In genomic region chr15:63939531-63940130, GRCh38 we compare ENCODE assay signal across 9 cellular contexts.
A peak's percentile ranks its signal among the peaks of the same experiment; 100 is the strongest.
DNase-seq lines count a peak whose midpoint lies in the region; ATAC-seq and TF ChIP-seq lines count a peak whose summit lies in the region.
"Had no signal": no experiment of that assay in that cellular context is flagged by ENCODE, and none has a peak within 500 bp of the region (broad histone marks: within the 10 kb centered on the region; RNA-seq: fewer than 3 reads in every experiment).

No MANE protein-coding gene starts in this region.

- H3K36me3 ChIP-seq in neuronal stem cell (replicated peaks in 1 of 2; ENCODE audit: control insufficient read depth in 2 of 2, insufficient read depth in 2 of 2, low read length in 2 of 2) = no peaks in the 10 kb centered on the region

- H2BK120ac ChIP-seq in neuronal stem cell (ENCODE audit: low read depth, low read length) = no peak overlapping the region

- H2BK5ac ChIP-seq in neuronal stem cell (ENCODE audit: low read length) = no peak overlapping the region

- no peak overlapping the region for H3K9ac ChIP-seq in neuronal stem cell (ENCODE audit: low read depth, low read length, poor library complexity)

- DNase-seq in CD1c-positive myeloid dendritic cell (ENCODE audit: extremely low spot score) (peak; percentile 16), epithelial cell of proximal tubule (ENCODE audit: low read depth) (peak; percentile 23), neuronal stem cell (ENCODE audit: low spot score) (no peak), RWPE1 (ENCODE audit: low spot score) (no peak), SW480 (ENCODE audit: low spot score) (no peak), NCI-H1436 (lab: John Stamatoyannopoulos, UW) (no peak)
- DNase-seq: NCI-H2081 treated with DMSO at 0.1 percent for 48 hours had no signal

- H3K14ac ChIP-seq in neuronal stem cell (ENCODE audit: low read length) = no peak overlapping the region

- H3K27ac ChIP-seq in neuronal stem cell (replicated peaks; ENCODE audit: low read length) (no peak overlapping the region), RWPE1 (no peak overlapping the region)

- H3K4me1 ChIP-seq in neuronal stem cell (ENCODE audit: control insufficient read depth in 2 of 2, insufficient read depth in 1 of 2, low read depth in 1 of 2, low read length in 2 of 2) = no peaks in the 10 kb centered on the region

- peak overlapping the region; percentile 52 for H3K18ac ChIP-seq in neuronal stem cell (ENCODE audit: low read length)

- peak overlapping the region; percentile 42 for H2AFZ ChIP-seq in neuronal stem cell (ENCODE audit: low read length)

- H4K8ac ChIP-seq in neuronal stem cell (ENCODE audit: low read depth, low read length) = no peak overlapping the region

- no peak for TF ChIP-seq CTCF in epithelial cell of proximal tubule (conservative IDR thresholded peaks at IDR 0.05; ENCODE audit: low read depth, low read length)
- no peak for TF ChIP-seq CTCF in RWPE1 (conservative IDR thresholded peaks at IDR 0.05; ENCODE audit: low read depth)

- CTCF ChIA-PET in RWPE1 (lab: Yijun Ruan, JAX) = interaction anchor here (0.6 kb wide), 1 partner anchor 131 kb away, joined by 4 read pairs; no protein-coding TSS in a partner anchor

- WGBS in neuronal stem cell (ENCODE audit: extremely low coverage in 2 of 2, insufficient read length in 2 of 2, insufficient replicate concordance in 1 of 2), 2 donors = no CpG with 5 or more reads among the region's 4 CpGs

- no peaks in the 10 kb centered on the region for H3K27me3 ChIP-seq in neuronal stem cell (ENCODE audit: control insufficient read depth in 3 of 3, insufficient read depth in 3 of 3, low read depth in 1 of 3, low read length in 3 of 3)

- no peak overlapping the region for H4K91ac ChIP-seq in neuronal stem cell (ENCODE audit: low read depth, low read length, poor library complexity)

- H3K9me3 ChIP-seq in neuronal stem cell (replicated peaks in 1 of 2; ENCODE audit: control insufficient read depth in 2 of 2, insufficient read depth in 1 of 2, low read depth in 1 of 2, low read length in 2 of 2) = no peaks in the 10 kb centered on the region

- ATAC-seq in HG03571 (IDR thresholded peaks at IDR 0.05; ENCODE audit: unreplicated experiment) = no peak

- H3K23ac ChIP-seq in neuronal stem cell (ENCODE audit: low read depth, low read length, poor library complexity) = no peak overlapping the region

- H2BK12ac ChIP-seq in neuronal stem cell (ENCODE audit: low read length) = no peak overlapping the region

- H3K4me3 ChIP-seq in epithelial cell of proximal tubule (ENCODE audit: low read depth, low read length) (no peak overlapping the region), neuronal stem cell (ENCODE audit: low read length in 2 of 2) (no peak overlapping the region)

- no peak overlapping the region for H2AK5ac ChIP-seq in neuronal stem cell (ENCODE audit: low read depth, low read length)

- POLR2A ChIA-PET in RWPE1 (lab: Yijun Ruan, JAX; ENCODE audit: low non-redundant PET) = no interaction called here

- H3K4ac ChIP-seq in neuronal stem cell (ENCODE audit: low read length) = no peak overlapping the region

- no peaks in the 10 kb centered on the region for H3K79me1 ChIP-seq in neuronal stem cell (ENCODE audit: low read depth, low read length)

- H2BK15ac ChIP-seq in neuronal stem cell (ENCODE audit: low read length) = no peak overlapping the region

- no peak overlapping the region for H3K4me2 ChIP-seq in neuronal stem cell (ENCODE audit: insufficient read depth, low read length, poor library complexity, severe bottlenecking)

TF ChIP-seq in PFSK-1, 5 proteins besides CTCF, POLR2A, EP300 and RAD21:
- TF ChIP-seq FOXP2 (optimal IDR thresholded peaks at IDR 0.05; ENCODE audit: borderline replicate concordance, extremely low read depth, extremely low read length, insufficient read depth) (peak; percentile 99), REST (IDR thresholded peaks at IDR 0.05; ENCODE audit: insufficient read depth in 1 of 2, low read depth in 2 of 2, low read length in 2 of 2) (no peak), SIN3A (IDR thresholded peaks at IDR 0.05; ENCODE audit: borderline replicate concordance, insufficient read depth, low read length) (no peak), POLR2AphosphoS5 (IDR thresholded peaks at IDR 0.05; ENCODE audit: low read depth, low read length) (no peak), TAF1 (IDR thresholded peaks at IDR 0.05; ENCODE audit: borderline replicate concordance, insufficient read depth, low read length) (no peak)

Comparison
In these comparisons a context has a peak if more than half of its experiments do, and no peak if none do; other contexts are left out.
1. DNase-seq: peak in CD1c-positive myeloid dendritic cell (single experiment) and epithelial cell of proximal tubule (single experiment); none in neuronal stem cell (single experiment), RWPE1 (single experiment), SW480 (single experiment) and NCI-H1436 (single experiment).